Comparison of ENCODE assay signal across 10 cellular contexts in the genomic region with DNA sequence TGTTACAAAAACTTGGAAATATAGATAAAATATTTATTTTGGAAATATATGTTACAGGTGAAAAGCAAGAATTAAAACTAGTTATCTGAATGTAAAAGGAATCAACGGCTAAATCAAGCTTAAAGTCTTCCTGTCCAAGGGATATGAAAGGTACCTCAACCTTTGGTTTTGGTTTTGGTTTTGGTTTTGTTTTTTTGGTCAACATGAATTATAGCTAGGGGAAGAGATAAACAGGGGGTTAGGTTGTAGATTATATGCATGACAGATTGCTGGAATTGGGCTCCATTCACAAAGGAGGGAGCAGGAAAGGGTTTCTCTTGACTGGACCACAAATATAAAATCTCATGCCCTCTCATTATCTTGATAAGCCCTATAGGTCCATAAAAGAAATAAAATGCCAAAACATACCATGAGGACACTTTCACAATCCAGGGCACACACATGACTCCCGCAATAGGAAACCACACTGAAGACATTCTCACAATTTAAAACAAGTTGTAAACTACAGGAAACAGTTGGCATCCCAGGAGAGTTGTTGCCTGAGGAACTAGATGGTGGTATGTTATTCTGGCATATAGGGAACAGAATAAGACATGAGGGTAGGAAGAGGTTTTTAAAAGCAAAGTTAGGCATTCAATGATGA. TPM values are rescaled to one million over a fixed set of nuclear protein-coding genes. Genes with fewer than 3 reads are reported as not detected.
DNase-seq lines count a peak whose midpoint lies in the region; ATAC-seq, FAIRE-seq and TF ChIP-seq lines count a peak whose summit lies in the region.
"Had no signal": no experiment of that assay in that cellular context is flagged by ENCODE, and none has a peak within 500 bp of the region (broad histone marks: within the 10 kb centered on the region; RNA-seq: fewer than 3 reads in every experiment).

No MANE protein-coding gene starts in this region.

- peaks cover 0 to 4% of the 10 kb centered on the region in 2 donors for H3K4me1 ChIP-seq in kidney (ENCODE audit: control insufficient read depth in 1 of 2, insufficient read depth in 1 of 2, low read depth in 1 of 2, low read length in 2 of 2)

- H3K27ac ChIP-seq in kidney (ENCODE audit: low read depth in 2 of 2, low read length in 2 of 2): no peak overlapping the region

- ATAC-seq in GM19467 (IDR thresholded peaks at IDR 0.05; ENCODE audit: unreplicated experiment): peak; percentile 88
- ATAC-seq in HG03280 (IDR thresholded peaks at IDR 0.05; ENCODE audit: unreplicated experiment): peak; percentile 73

- no peaks in the 10 kb centered on the region for H3K9me3 ChIP-seq in kidney (ENCODE audit: control insufficient read depth in 1 of 2, low read length in 2 of 2)

- H3K4me3 ChIP-seq in cardiac fibroblast (replicated peaks in 1 of 2; ENCODE audit: low read depth in 2 of 2, low read length in 2 of 2) (no peak overlapping the region), kidney (ENCODE audit: low read length in 2 of 2) (no peak overlapping the region)

- FAIRE-seq in kidney (lab: Jason Lieb, UNC): no peak

- no peak overlapping the region for H3K9ac ChIP-seq in kidney (ENCODE audit: low read length in 2 of 2)

- intact Hi-C loops in kidney (cut with DNase I): no loop called here

- TF ChIP-seq CTCF in cardiac fibroblast (IDR thresholded peaks at IDR 0.05; ENCODE audit: low read depth, low read length) (no peak), kidney (IDR thresholded peaks at IDR 0.05; ENCODE audit: borderline replicate concordance, extremely low read depth, insufficient read depth) (no peak)

- peak; percentile 68 for DNase-seq in GF-D8 (lab: John Stamatoyannopoulos, UW)
- DNase-seq in cardiac fibroblast (ENCODE audit: low read depth in 2 of 2): peak; percentile 37 to 50
- DNase-seq in kidney: no peak
- DNase-seq in EL: no peak
- DNase-seq in RKO (ENCODE audit: low spot score): no peak
- DNase-seq in GM19238 (ENCODE audit: insufficient read length, low spot score): no peak
- DNase-seq: activated CD4-positive, CD25-positive, alpha-beta regulatory T cell treated with anti-CD3 and anti-CD28 coated beads, Interleukin-2, amount 50 U/mL, for 72 hours; NCI-H146 had no signal

- no peaks in the 10 kb centered on the region for H3K36me3 ChIP-seq in kidney (ENCODE audit: control insufficient read depth in 1 of 2, insufficient read depth in 2 of 2, low read length in 2 of 2)

RNA-seq across cellular contexts. Expression of a gene that starts 46.6 kb away (rescaled TPM):
- total RNA-seq in kidney: 7.1 TPM
- polyA plus RNA-seq in kidney (ENCODE audit: insufficient read depth, low read depth, low replicate concordance): 7.4 TPM

Comparison
In these comparisons a context has a peak if more than half of its experiments do, and no peak if none do; other contexts are left out.
1. DNase-seq: peak in GF-D8 (single experiment) and cardiac fibroblast (2 of 2); none in kidney (single experiment), EL (single experiment), RKO (single experiment) and GM19238 (single experiment).